Comparison of ENCODE assay signal across 8 cellular contexts in the genomic region with DNA sequence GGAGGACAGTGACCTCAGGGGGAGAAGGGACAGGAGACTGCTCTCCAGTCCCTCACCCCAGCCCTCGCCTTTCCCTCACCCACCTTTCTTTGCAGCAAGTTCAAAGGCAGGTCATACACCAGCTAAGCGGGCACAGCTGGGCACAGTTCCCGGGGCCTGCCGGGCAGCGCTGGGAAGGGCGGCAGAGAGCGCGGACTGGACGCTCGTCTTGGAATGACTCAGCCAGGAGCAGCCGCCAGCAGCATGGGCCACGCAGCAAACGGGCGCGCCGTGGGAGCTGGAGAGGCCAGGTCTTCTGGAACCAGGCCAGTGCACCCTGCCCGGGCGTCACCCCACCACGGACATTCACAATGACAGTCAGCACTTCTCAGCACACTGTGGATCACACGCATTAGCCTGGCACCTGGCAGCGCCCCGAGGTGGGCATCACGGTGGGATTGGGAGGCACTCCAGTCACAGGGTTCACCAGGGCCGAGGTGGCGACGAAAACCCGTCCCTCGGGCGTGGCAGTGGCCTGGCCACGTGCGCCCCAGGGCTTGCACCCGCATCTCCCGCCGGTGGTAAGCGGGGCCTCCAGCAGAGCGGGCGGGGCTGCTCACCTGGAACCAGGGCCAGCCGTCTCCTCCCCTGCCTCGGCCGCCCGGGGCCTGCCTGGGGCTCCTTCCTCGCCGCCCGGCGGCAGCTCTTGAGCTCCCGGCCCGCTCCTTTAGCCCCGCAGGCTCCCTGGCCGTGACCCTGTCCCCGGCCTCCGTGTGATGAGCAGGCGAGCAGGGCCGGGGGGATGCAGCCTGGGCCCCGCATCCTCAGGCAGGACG.
DNase-seq lines count a peak whose midpoint lies in the region; ATAC-seq and TF ChIP-seq lines count a peak whose summit lies in the region.

No MANE protein-coding gene starts in this region.

- H3K36me3 Mint-ChIP-seq in nephron progenitor cell (ENCODE audit: low read depth) = no peaks in the 10 kb centered on the region

- H3K27ac Mint-ChIP-seq in nephron progenitor cell = no peak overlapping the region

- H3K4me3 Mint-ChIP-seq in nephron progenitor cell = peak overlapping the region; percentile 38

- no peak for TF ChIP-seq CTCF in nephron progenitor cell (IDR thresholded peaks at IDR 0.05)

- H3K27me3 Mint-ChIP-seq in nephron progenitor cell (ENCODE audit: low read depth, poor library complexity) = peaks cover 70% of the 10 kb centered on the region

- peak; percentile 62 for DNase-seq in activated CD8-positive, alpha-beta memory T cell treated with anti-CD3 and anti-CD28 coated beads, Interleukin-2, amount 50 U/mL, for 48 hours
- DNase-seq in activated CD8-positive, alpha-beta memory T cell treated with anti-CD3 and anti-CD28 coated beads for 24 hours = no peak
- DNase-seq in T1000 (lab: John Stamatoyannopoulos, UW) = peak; percentile 81
- peak; percentile 20 for DNase-seq in fibroblast of the conjunctiva (ENCODE audit: low read depth)
- DNase-seq in nephron progenitor cell = no peak
- no peak for DNase-seq in GM19238 (ENCODE audit: insufficient read length, low spot score)

- peaks cover 4% of the 10 kb centered on the region for H3K4me1 Mint-ChIP-seq in nephron progenitor cell

- ATAC-seq in HG02973 (IDR thresholded peaks at IDR 0.05; ENCODE audit: unreplicated experiment) = peak; percentile 19
- ATAC-seq in HG03135 (IDR thresholded peaks at IDR 0.05; ENCODE audit: unreplicated experiment) = no peak

- H3K9me3 Mint-ChIP-seq in nephron progenitor cell = no peaks in the 10 kb centered on the region

Comparison
In these comparisons a context has a peak if more than half of its experiments do, and no peak if none do; other contexts are left out.
1. DNase-seq: peak in activated CD8-positive, alpha-beta memory T cell treated with anti-CD3 and anti-CD28 coated beads, Interleukin-2, amount 50 U/mL, for 48 hours (single experiment), T1000 (single experiment) and fibroblast of the conjunctiva (single experiment); none in activated CD8-positive, alpha-beta memory T cell treated with anti-CD3 and anti-CD28 coated beads for 24 hours (single experiment), nephron progenitor cell (single experiment) and GM19238 (single experiment).